ENCODE assay signal across 2 cellular contexts in genomic region chr22:42820075-42820763, GRCh38.
TF ChIP-seq lines count a peak whose summit lies in the region.

No MANE protein-coding gene starts in this region.

TF ChIP-seq in GM12878, 131 proteins besides CTCF, POLR2A, EP300 and RAD21:
- TF ChIP-seq CREM (IDR thresholded peaks at IDR 0.05; ENCODE audit: low read depth) (no peak), SMC3 (IDR thresholded peaks at IDR 0.05; ENCODE audit: borderline replicate concordance, low read length) (peak; percentile 47), USF2 (IDR thresholded peaks at IDR 0.05; ENCODE audit: borderline replicate concordance, low read depth, low read length) (no peak)

TF ChIP-seq in HepG2, 621 proteins besides CTCF, POLR2A, EP300 and RAD21:
- TF ChIP-seq HIC2 (CRISPR knock-in tag; IDR thresholded peaks at IDR 0.05; ENCODE audit: low read depth) (no peak), ZKSCAN1 (IDR thresholded peaks at IDR 0.05; ENCODE audit: low read length) (peak; percentile 49; the same call in 1 of the 2 replicates), HMG20A (CRISPR knock-in tag; IDR thresholded peaks at IDR 0.05; ENCODE audit: borderline replicate concordance) (no peak), STAG1 (CRISPR knock-in tag; IDR thresholded peaks at IDR 0.05) (peak; percentile 50), YEATS4 (CRISPR knock-in tag; IDR thresholded peaks at IDR 0.05; ENCODE audit: borderline replicate concordance) (no peak), ZNF564 (CRISPR knock-in tag; IDR thresholded peaks at IDR 0.05) (no peak)
